Comparison of ENCODE assay signal across 24 cellular contexts in genomic region chr2:232903989-232904388, GRCh38. TPM values are rescaled to one million over a fixed set of nuclear protein-coding genes. Genes with fewer than 3 reads are reported as not detected.
A peak's percentile ranks its signal among the peaks of the same experiment; 100 is the strongest.
DNase-seq lines count a peak whose midpoint lies in the region; ATAC-seq, FAIRE-seq and TF ChIP-seq lines count a peak whose summit lies in the region.
"Had no signal": no experiment of that assay in that cellular context is flagged by ENCODE, and none has a peak within 500 bp of the region (broad histone marks: within the 10 kb centered on the region; RNA-seq: fewer than 3 reads in every experiment).

No MANE protein-coding gene starts in this region.

- ATAC-seq in A549: no peak
- ATAC-seq in GM18502 (IDR thresholded peaks at IDR 0.05; ENCODE audit: poor library complexity, unreplicated experiment): no peak

- no peaks in the 10 kb centered on the region for H3K9me2 ChIP-seq in hepatocyte (replicated peaks; ENCODE audit: insufficient read depth)

- TF ChIP-seq EP300 in A549 (IDR thresholded peaks at IDR 0.05): no peak

- no peak for TF ChIP-seq RAD21 in A549 (conservative IDR thresholded peaks at IDR 0.05 in 1 of 2, IDR thresholded peaks at IDR 0.05 in 1 of 2)

- H3K9me3 ChIP-seq in A549 (no peaks in the 10 kb centered on the region), hepatocyte (ENCODE audit: low read depth) (no peaks in the 10 kb centered on the region)
- H3K9me3 ChIP-seq: BE2C, SJCRH30 had no signal

- no peak overlapping the region for H3K4me2 ChIP-seq in A549
- no peak overlapping the region for H3K4me2 ChIP-seq in hepatocyte

- CTCF ChIA-PET in A549 (lab: Yijun Ruan, JAX): no interaction called here
- CTCF ChIA-PET in RWPE1 (lab: Yijun Ruan, JAX): no interaction called here

- H3K4me3 ChIP-seq in A549 (no peak overlapping the region), hepatocyte (no peak overlapping the region)
- H3K4me3 ChIP-seq: SJCRH30 had no signal

- POLR2A ChIA-PET in A549 (lab: Yijun Ruan, JAX): no interaction called here
- POLR2A ChIA-PET in RWPE1 (lab: Yijun Ruan, JAX; ENCODE audit: low non-redundant PET): no interaction called here

- H3K36me3 ChIP-seq in hepatocyte (replicated peaks; ENCODE audit: insufficient read depth, low read depth): no peaks in the 10 kb centered on the region
- H3K36me3 ChIP-seq: BE2C, SJCRH30 had no signal

- H3K27me3 ChIP-seq in hepatocyte: no peaks in the 10 kb centered on the region
- H3K27me3 ChIP-seq: BE2C, SJCRH30 had no signal

- H3K4me1 ChIP-seq in A549 (peaks cover 30% of the 10 kb centered on the region), hepatocyte (ENCODE audit: insufficient read depth) (no peaks in the 10 kb centered on the region)
- H3K4me1 ChIP-seq: BE2C, SJCRH30 had no signal

- TF ChIP-seq CTCF in A549 (IDR thresholded peaks at IDR 0.05): no peak
- no peak for TF ChIP-seq CTCF in RWPE1 (conservative IDR thresholded peaks at IDR 0.05; ENCODE audit: low read depth)
- TF ChIP-seq CTCF in hepatocyte (IDR thresholded peaks at IDR 0.05; ENCODE audit: poor library complexity): no peak

- FAIRE-seq in A549 (lab: Jason Lieb, UNC): no peak
- FAIRE-seq: GM12891, GM19239 had no signal

- H3K27ac ChIP-seq in A549 (peak overlapping the region; percentile 24 to 99; a peak in 4 of 6 replicates), RWPE1 (peak overlapping the region; percentile 51), hepatocyte (no peak overlapping the region)
- H3K27ac ChIP-seq: SJCRH30 had no signal

- no peak overlapping the region for H2AFZ ChIP-seq in hepatocyte

- H4K20me1 ChIP-seq in hepatocyte (ENCODE audit: insufficient read depth, poor library complexity, severe bottlenecking): no peaks in the 10 kb centered on the region

- H3K79me2 ChIP-seq in hepatocyte: no peaks in the 10 kb centered on the region

- 82% methylated on average over 9 of the region's 9 CpGs for WGBS in A549 (ENCODE audit: missing lambda C conversion rate)
- 90% methylated on average over 9 of the region's 9 CpGs for WGBS in hepatocyte (ENCODE audit: low lambda C conversion rate, missing lambda C conversion rate)

- DNase-seq in A172 (ENCODE audit: low spot score) (peak; percentile 52), A549 (ENCODE audit: low read depth in 1 of 2, low spot score in 1 of 2) (no peak), RWPE1 (ENCODE audit: low spot score) (no peak), hepatocyte (ENCODE audit: low spot score) (peak; percentile 3), NCI-H510A (lab: John Stamatoyannopoulos, UW) (no peak), SK-N-DZ (ENCODE audit: low spot score) (no peak)
- DNase-seq: ACHN, BE2C, Calu3, DMS79 treated with DMSO at 0.1 percent for 48 hours, GF-D8, NCI-H1048, NCI-H1436, NCI-H187, NCI-H2081 treated with DMSO at 0.1 percent for 48 hours, NCI-H2171, NCI-H226, NCI-H510A treated with DMSO at 0.1 percent for 48 hours, NCI-H748 treated with DMSO at 0.1 percent for 48 hours, SJCRH30 had no signal

- no peak for TF ChIP-seq POLR2A in A549 (IDR thresholded peaks at IDR 0.05; ENCODE audit: low read length)

TF ChIP-seq in A549, 52 proteins besides CTCF, POLR2A, EP300 and RAD21:
- no peak for TF ChIP-seq MYC (IDR thresholded peaks at IDR 0.05; ENCODE audit: borderline replicate concordance, low read length)
- TF ChIP-seq, protein P1, sequence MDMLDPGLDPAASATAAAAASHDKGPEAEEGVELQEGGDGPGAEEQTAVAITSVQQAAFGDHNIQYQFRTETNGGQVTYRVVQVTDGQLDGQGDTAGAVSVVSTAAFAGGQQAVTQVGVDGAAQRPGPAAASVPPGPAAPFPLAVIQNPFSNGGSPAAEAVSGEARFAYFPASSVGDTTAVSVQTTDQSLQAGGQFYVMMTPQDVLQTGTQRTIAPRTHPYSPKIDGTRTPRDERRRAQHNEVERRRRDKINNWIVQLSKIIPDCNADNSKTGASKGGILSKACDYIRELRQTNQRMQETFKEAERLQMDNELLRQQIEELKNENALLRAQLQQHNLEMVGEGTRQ (IDR thresholded peaks at IDR 0.05): no peak
- no peak for TF ChIP-seq HOXB13 (CRISPR knock-in tag; IDR thresholded peaks at IDR 0.05; ENCODE audit: low read depth)
- no peak for TF ChIP-seq FOSB (CRISPR knock-in tag; IDR thresholded peaks at IDR 0.05)
- no peak for TF ChIP-seq ZFP36 (IDR thresholded peaks at IDR 0.05; ENCODE audit: borderline replicate concordance, partially characterized antibody)
- TF ChIP-seq EHMT2 (IDR thresholded peaks at IDR 0.05; ENCODE audit: low read depth): no peak
- TF ChIP-seq JUNB (IDR thresholded peaks at IDR 0.05): no peak
- no peak for TF ChIP-seq TP53 (CRISPR knock-in tag; IDR thresholded peaks at IDR 0.05)
- TF ChIP-seq E2F6 (IDR thresholded peaks at IDR 0.05; ENCODE audit: borderline replicate concordance, low read depth): no peak
- no peak for TF ChIP-seq MAZ (IDR thresholded peaks at IDR 0.05; ENCODE audit: borderline replicate concordance, low read depth, low read length)
- no peak for TF ChIP-seq ELK1 (IDR thresholded peaks at IDR 0.05; ENCODE audit: low read depth, low read length)
- TF ChIP-seq GATA3 (IDR thresholded peaks at IDR 0.05; ENCODE audit: borderline replicate concordance): no peak
- no peak for TF ChIP-seq RFX5 (IDR thresholded peaks at IDR 0.05)
- no peak for TF ChIP-seq KDM1A (IDR thresholded peaks at IDR 0.05; ENCODE audit: low read depth)
- no peak for TF ChIP-seq BHLHE40 (IDR thresholded peaks at IDR 0.05; ENCODE audit: low read depth, low read length)
- no peak for TF ChIP-seq REST (IDR thresholded peaks at IDR 0.05)
- TF ChIP-seq CHD4 (IDR thresholded peaks at IDR 0.05; ENCODE audit: borderline replicate concordance): no peak
TF ChIP-seq in A549: peak in this region for 0.

RNA-seq across cellular contexts. Expression of gene SNORC, which starts 33.9 kb away (rescaled TPM):
- total RNA-seq in A172 (2014; rRNA removed; shearing (Covaris generic)): 0.17 and 0.86 TPM in 2 replicates
- 8.5 and 9.1 TPM in 2 replicates for polyA plus RNA-seq in A549 (2011; rRNA removed)
- polyA plus RNA-seq in A549 (2012; cell fraction: cytosol; rRNA removed): 5.2 and 7.8 TPM in 2 replicates
- polyA plus RNA-seq in A549 (2012; cell fraction: nucleus; rRNA removed): 14.1 and 16.3 TPM in 2 replicates
- polyA plus RNA-seq in A549 (2017; fragmentation: RNase III; extraction: RNeasy Plus Mini Kit Qiagen cat#74134 plus additional on column Dnase treatment): 7.0 to 8.4 TPM (median 7.2 TPM) in 3 replicates
- 7.2 and 8.8 TPM in 2 replicates for polyA minus RNA-seq in A549 (2011; rRNA and poly(A)+ RNA removed)
- total RNA-seq in hepatocyte: 1.4 and 2.2 TPM in 2 replicates
- 5.9 and 7.5 TPM in 2 replicates for polyA plus RNA-seq in hepatocyte
- 0.02 and 0.09 TPM in 2 replicates for polyA plus RNA-seq in SK-N-DZ (2014; cell fraction: cytosol; rRNA removed)
- 1.9 and 2.5 TPM in 2 replicates for polyA plus RNA-seq in SK-N-DZ (2014; cell fraction: nucleus; rRNA removed)
- polyA plus RNA-seq: CD14-positive monocyte had no signal

Comparison
In these comparisons a context has a peak if more than half of its experiments do, and no peak if none do; other contexts are left out.
1. DNase-seq: peak in A172 (single experiment) and hepatocyte (single experiment); none in A549 (0 of 2), RWPE1 (single experiment), NCI-H510A (single experiment) and SK-N-DZ (single experiment).